15 cellular contexts compared by ENCODE assay signal in genomic region chr11:116808262-116809175, GRCh38. TPM values are rescaled to one million over a fixed set of nuclear protein-coding genes. Genes with fewer than 3 reads are reported as not detected.
DNase-seq lines count a peak whose midpoint lies in the region; ATAC-seq and TF ChIP-seq lines count a peak whose summit lies in the region.
"Had no signal": no experiment of that assay in that cellular context is flagged by ENCODE, and none has a peak within 500 bp of the region (broad histone marks: within the 10 kb centered on the region; RNA-seq: fewer than 3 reads in every experiment).

No MANE protein-coding gene starts in this region.

- H3K9ac ChIP-seq in liver (ENCODE audit: low read depth in 1 of 2, low read length in 2 of 2) = peak overlapping the region; percentile 49 to 60

- H3K27me3 ChIP-seq in liver (ENCODE audit: control insufficient read depth in 4 of 4, insufficient read depth in 4 of 4, low read length in 3 of 4) = no peaks in the 10 kb centered on the region
- H3K27me3 ChIP-seq: uterus had no signal

- H3K4me1 ChIP-seq in liver (ENCODE audit: control insufficient read depth in 4 of 4, insufficient read depth in 4 of 4, low read length in 3 of 4) = peaks cover 18 to 46% (median 39%) of the 10 kb centered on the region in 4 donors
- H3K4me1 ChIP-seq: uterus had no signal

- H3K36me3 ChIP-seq in liver (ENCODE audit: control insufficient read depth in 4 of 4, insufficient read depth in 3 of 4, low read depth in 1 of 4, low read length in 3 of 4) = no peaks in the 10 kb centered on the region
- H3K36me3 ChIP-seq: uterus had no signal

- WGBS in liver = 29% methylated on average over 14 of the region's 14 CpGs

- H3K27ac ChIP-seq in liver (ENCODE audit: low read depth in 1 of 2, low read length in 2 of 2) = peak overlapping the region; percentile 92 to 94
- H3K27ac ChIP-seq: uterus had no signal

- TF ChIP-seq CTCF in choroid plexus epithelial cell (conservative IDR thresholded peaks at IDR 0.05; ENCODE audit: low read depth, low read length) (no peak), liver (IDR thresholded peaks at IDR 0.05; ENCODE audit: low read depth, low read length, missing input control) (no peak)

- TF ChIP-seq RAD21 in liver (IDR thresholded peaks at IDR 0.05) = peak; percentile 24 to 50

- H3K9me3 ChIP-seq in liver (ENCODE audit: control insufficient read depth in 4 of 4, low read length in 3 of 4) = no peaks in the 10 kb centered on the region
- H3K9me3 ChIP-seq: uterus had no signal

- DNase-seq in HT-29 (ENCODE audit: low spot score) (peak; percentile 45), choroid plexus epithelial cell (ENCODE audit: low read depth) (peak; percentile 62), NCI-H1694 (lab: John Stamatoyannopoulos, UW) (no peak), AML-193 (lab: John Stamatoyannopoulos, UW) (no peak), amniotic stem cell (lab: John Stamatoyannopoulos, UW) (no peak)
- peak; percentile 15 for DNase-seq in stimulated activated CD8-positive, alpha-beta memory T cell treated with anti-CD3 and anti-CD28 coated beads, Interleukin-4, amount 100 ng/mL, for 48 hours
- DNase-seq: CD4-positive, alpha-beta memory T cell; NCI-H526 treated with DMSO at 0.1 percent for 48 hours; T-cell; uterus had no signal

- H3K4me3 ChIP-seq in choroid plexus epithelial cell (ENCODE audit: low read depth, low read length) (no peak overlapping the region), liver (ENCODE audit: low read depth in 1 of 3, low read length in 3 of 3) (peak overlapping the region in 2 of 3 donors; percentile 25 to 41)
- H3K4me3 ChIP-seq: uterus had no signal

- no peak for ATAC-seq in GM18909 (IDR thresholded peaks at IDR 0.05; ENCODE audit: poor library complexity, unreplicated experiment)
- ATAC-seq: Panc1, T-cell had no signal

TF ChIP-seq in liver, 16 proteins besides CTCF, POLR2A, EP300 and RAD21:
- TF ChIP-seq ATF3 (IDR thresholded peaks at IDR 0.05) (peak; percentile 67), EGR1 (IDR thresholded peaks at IDR 0.05; ENCODE audit: low read depth in 2 of 2) (no peak), RXRA (IDR thresholded peaks at IDR 0.05) (peak; percentile 89 to 97), NR2F2 (IDR thresholded peaks at IDR 0.05) (peak; percentile 97), TAF1 (conservative IDR thresholded peaks at IDR 0.05) (peak; percentile 46), FOXA1 (IDR thresholded peaks at IDR 0.05) (peak; percentile 92), HNF4A (conservative IDR thresholded peaks at IDR 0.05) (peak; percentile 95 to 100), GABPA (IDR thresholded peaks at IDR 0.05 in 1 of 2, conservative IDR thresholded peaks at IDR 0.05 in 1 of 2) (no peak), SP1 (IDR thresholded peaks at IDR 0.05) (peak; percentile 96), MAX (IDR thresholded peaks at IDR 0.05) (peak; percentile 40), ZBTB33 (IDR thresholded peaks at IDR 0.05) (peak; percentile 52), YY1 (IDR thresholded peaks at IDR 0.05) (peak; percentile 64), REST (IDR thresholded peaks at IDR 0.05) (peak; percentile 10), FOXA2 (IDR thresholded peaks at IDR 0.05) (peak; percentile 94), HNF4G (IDR thresholded peaks at IDR 0.05) (peak; percentile 100), JUND (IDR thresholded peaks at IDR 0.05) (peak; percentile 89 to 92)

RNA-seq across cellular contexts. Expression of gene APOA4, which starts 14.6 kb away (rescaled TPM):
- total RNA-seq in HT-29 (2014; rRNA removed; shearing (Covaris generic)) = not detected in 2 replicates
- total RNA-seq in liver = 100 to 1,000 TPM in 1 of 2 donors, under 1 TPM in 1; 0.89 to 171 TPM
- polyA plus RNA-seq in liver = 100 to 1,000 TPM in 1 of 2 donors, 10 to 100 TPM in 1; 90.5 to 382 TPM
- total RNA-seq: CD4-positive, alpha-beta memory T cell; renal cortical epithelial cell; T-cell; uterus had no signal
- polyA plus RNA-seq: CD4-positive, alpha-beta memory T cell had no signal

RNA-seq across cellular contexts. Expression of gene APOA5, which starts 16.8 kb away (rescaled TPM):
- total RNA-seq in HT-29 (2014; rRNA removed; shearing (Covaris generic)) = not detected in 2 replicates
- 1,000 to 10,000 TPM in 1 of 2 donors, 1 to 10 TPM in 1; 7.3 to 1,045 TPM for total RNA-seq in liver
- polyA plus RNA-seq in liver = 100 to 1,000 TPM; 481 to 996 TPM
- total RNA-seq: CD4-positive, alpha-beta memory T cell; renal cortical epithelial cell; uterus had no signal
- polyA plus RNA-seq: CD4-positive, alpha-beta memory T cell; esophagus had no signal

RNA-seq across cellular contexts. Expression of gene ZPR1, which starts 20.7 kb away (rescaled TPM):
- 56.3 and 60.7 TPM in 2 replicates for total RNA-seq in HT-29 (2014; rRNA removed; shearing (Covaris generic))
- total RNA-seq in liver = 10 to 100 TPM in 1 of 2 donors, 1 to 10 TPM in 1; 9.4 to 56.1 TPM
- 10 to 100 TPM; 17.9 to 18.8 TPM for polyA plus RNA-seq in liver

RNA-seq across cellular contexts. Expression of gene APOC3, which starts 21.2 kb away (rescaled TPM):
- total RNA-seq in HT-29 (2014; rRNA removed; shearing (Covaris generic)) = not detected in 2 replicates
- total RNA-seq in liver = 1,000 to 10,000 TPM in 1 of 2 donors, 100 to 1,000 TPM in 1; 608 to 5,828 TPM
- polyA plus RNA-seq in liver = over 10,000 TPM; 12,787 to 24,129 TPM
- total RNA-seq: CD4-positive, alpha-beta memory T cell; renal cortical epithelial cell had no signal
- polyA plus RNA-seq: CD4-positive, alpha-beta memory T cell; esophagus had no signal

RNA-seq across cellular contexts. Expression of gene APOA1, which starts 28.9 kb away (rescaled TPM):
- not detected in 2 replicates for total RNA-seq in HT-29 (2014; rRNA removed; shearing (Covaris generic))
- 1,000 to 10,000 TPM; 4,271 to 5,120 TPM for total RNA-seq in liver
- polyA plus RNA-seq in liver = over 10,000 TPM; 12,059 to 17,093 TPM

Comparison
In these comparisons a context has a peak if more than half of its experiments do, and no peak if none do; other contexts are left out.
1. DNase-seq: peak in HT-29 (single experiment), choroid plexus epithelial cell (single experiment) and stimulated activated CD8-positive, alpha-beta memory T cell treated with anti-CD3 and anti-CD28 coated beads, Interleukin-4, amount 100 ng/mL, for 48 hours (single experiment); none in NCI-H1694 (single experiment), AML-193 (0 of 2) and amniotic stem cell (single experiment).